Comparison of ENCODE assay signal across 8 cellular contexts in the genomic region with DNA sequence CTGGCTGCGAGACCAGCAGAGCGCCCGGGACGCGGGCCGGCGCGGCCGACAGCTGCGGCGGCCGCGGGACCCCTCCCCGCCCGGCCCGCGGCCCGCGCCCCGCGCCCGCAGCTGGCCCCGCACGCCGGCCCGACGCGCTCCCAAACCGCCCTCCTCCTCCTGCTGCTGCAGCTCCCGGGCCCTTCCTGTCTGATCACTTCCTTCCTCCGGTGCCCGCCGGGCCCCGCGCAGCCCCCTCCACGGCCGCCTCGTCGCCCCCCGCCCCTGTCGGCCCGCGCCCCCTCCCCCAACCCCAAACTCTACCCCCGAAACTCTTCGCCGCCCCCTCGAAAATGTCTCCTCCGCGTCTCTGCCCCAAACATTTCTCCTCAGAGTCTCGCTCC. TPM values are rescaled to one million over a fixed set of nuclear protein-coding genes. Genes with fewer than 3 reads are reported as not detected.
DNase-seq lines count a peak whose midpoint lies in the region; ATAC-seq and TF ChIP-seq lines count a peak whose summit lies in the region.

No MANE protein-coding gene starts in this region.

- H3K4me1 ChIP-seq in RWPE2 (ENCODE audit: insufficient read depth, poor library complexity, severe bottlenecking) = peaks cover 44% of the 10 kb centered on the region
- H3K4me1 ChIP-seq in mammary epithelial cell (ENCODE audit: insufficient read depth, low read length) = peaks cover 46% of the 10 kb centered on the region
- H3K4me1 ChIP-seq in left lung = peaks cover 6 to 57% of the 10 kb centered on the region in 2 donors

- peak overlapping the region; percentile 30 for H2AFZ ChIP-seq in mammary epithelial cell (ENCODE audit: low read depth, low read length)

- H3K4me3 ChIP-seq in RWPE2 (ENCODE audit: severe bottlenecking) (peak overlapping the region; percentile 85), mammary epithelial cell (replicated peaks in 1 of 3; ENCODE audit: insufficient read depth in 1 of 3, low read depth in 2 of 3, low read length in 3 of 3) (peak overlapping the region; percentile 66 to 99 (median 85)), left lung (peak overlapping the region; percentile 84 to 91)

- no peak overlapping the region for H3K4me2 ChIP-seq in mammary epithelial cell (ENCODE audit: insufficient read depth, low read depth, low read length)

- ATAC-seq in RWPE2 (ENCODE audit: low read depth) (peak; percentile 32; the same call in 1 of the 3 replicates), left lung (peak; percentile 42)
- no peak for ATAC-seq in stimulated activated naive CD8-positive, alpha-beta T cell treated with anti-CD3 and anti-CD28 coated beads, Interleukin-15, Interleukin-2, amounts not matched to agents 100 U/mL and 50 U/mL, for 24 hours

- H4K20me1 ChIP-seq in mammary epithelial cell (ENCODE audit: insufficient read depth, low read length) = no peaks in the 10 kb centered on the region

- DNase-seq in activated T-cell treated with anti-CD3 and anti-CD28 coated beads for 48 hours (ENCODE audit: low read depth) (peak; percentile 18), RWPE2 (ENCODE audit: low spot score) (no peak), mammary epithelial cell (no peak), left lung (peak; percentile 52 to 89), SK-N-DZ (ENCODE audit: low spot score) (no peak), NCI-H446 (lab: John Stamatoyannopoulos, UW) (no peak)
- no peak for DNase-seq in activated T-cell treated with anti-CD3 and anti-CD28 coated beads, Interleukin-2, amount 50 U/mL, for 1 hour
- DNase-seq in stimulated activated naive CD8-positive, alpha-beta T cell treated with anti-CD3 and anti-CD28 coated beads, Interleukin-15, Interleukin-2, amounts not matched to agents 100 U/mL and 50 U/mL, for 24 hours = peak; percentile 35

- H3K9me3 ChIP-seq in RWPE2 (ENCODE audit: severe bottlenecking) (no peaks in the 10 kb centered on the region), mammary epithelial cell (replicated peaks; ENCODE audit: insufficient read depth, low read length) (no peaks in the 10 kb centered on the region), left lung (no peaks in the 10 kb centered on the region)

- dilution Hi-C loops in mammary epithelial cell (cut with HindIII; ENCODE audit: low sequenced_read_pairs) = loop anchor here (10.0 kb wide), 1 partner anchor 53 kb away; no protein-coding TSS in a partner anchor

- TF ChIP-seq CTCF in RWPE2 (IDR thresholded peaks at IDR 0.05; ENCODE audit: poor library complexity, severe bottlenecking) (no peak), mammary epithelial cell (conservative IDR thresholded peaks at IDR 0.05 in 1 of 2, IDR thresholded peaks at IDR 0.05 in 1 of 2; ENCODE audit: extremely low read depth in 1 of 2, insufficient read depth in 1 of 2, low read depth in 1 of 2, low read length in 2 of 2) (no peak), left lung (IDR thresholded peaks at IDR 0.05) (no peak)

- no peaks in the 10 kb centered on the region for H3K36me3 ChIP-seq in RWPE2 (ENCODE audit: low read depth)
- H3K36me3 ChIP-seq in mammary epithelial cell (ENCODE audit: insufficient read depth, low read length) = no peaks in the 10 kb centered on the region
- no peaks in the 10 kb centered on the region for H3K36me3 ChIP-seq in left lung

- H3K27ac ChIP-seq in RWPE2 (ENCODE audit: poor library complexity, severe bottlenecking) (peak overlapping the region; percentile 87), mammary epithelial cell (ENCODE audit: insufficient read depth, low read depth, low read length) (peak overlapping the region; percentile 94), left lung (peak overlapping the region; percentile 89 to 93)

- intact Hi-C loops in mammary epithelial cell (cut with micrococcal nuclease) = loop anchor here (1.0 to 2.0 kb wide), 4 partner anchors 21 to 237 kb away; no protein-coding TSS in a partner anchor
- intact Hi-C loops in left lung (cut with DNase I) = no loop called here

- no CpG with 5 or more reads among the region's 50 CpGs for WGBS in mammary epithelial cell (ENCODE audit: low coverage, missing lambda C conversion rate)

- H3K79me2 ChIP-seq in mammary epithelial cell (ENCODE audit: insufficient read depth, low read length) = peaks cover 56% of the 10 kb centered on the region

- BruUV-seq in mammary epithelial cell (replicated peaks; lab: Mats Ljungman, UMichigan) = no TSS peak

- in situ Hi-C loops in mammary epithelial cell (cut with MboI; ENCODE audit: low sequenced_read_pairs in 2 of 2) = no loop called here

- CTCF ChIA-PET in mammary epithelial cell (lab: Charles Lee; ENCODE audit: low non-redundant PET) = interaction anchor here (0.6 kb wide), 1 partner anchor 65 kb away, joined by 6 read pairs; no protein-coding TSS in a partner anchor

- H3K9ac ChIP-seq in mammary epithelial cell (ENCODE audit: insufficient read depth, low read length) = peak overlapping the region; percentile 99

- no peaks in the 10 kb centered on the region for H3K27me3 ChIP-seq in RWPE2 (ENCODE audit: insufficient read depth, poor library complexity, severe bottlenecking)
- no peaks in the 10 kb centered on the region for H3K27me3 ChIP-seq in mammary epithelial cell (ENCODE audit: insufficient read depth, low read length)
- H3K27me3 ChIP-seq in left lung = no peaks in the 10 kb centered on the region

RNA-seq across cellular contexts. Expression of a gene that starts 0.6 kb away (rescaled TPM):
- 10 to 100 TPM; 55.2 to 83.2 TPM for total RNA-seq in mammary epithelial cell
- 30.1 TPM for polyA plus RNA-seq in mammary epithelial cell
- polyA minus RNA-seq in mammary epithelial cell = 80.3 TPM
- 10 to 100 TPM; 29.8 to 31.4 TPM for total RNA-seq in left lung
- polyA plus RNA-seq in SK-N-DZ (2014; cell fraction: cytosol; rRNA removed) = 2.3 and 3.1 TPM in 2 replicates
- 2.0 and 4.3 TPM in 2 replicates for polyA plus RNA-seq in SK-N-DZ (2014; cell fraction: nucleus; rRNA removed)

RNA-seq across cellular contexts. Expression of a gene that starts 49.2 kb away (rescaled TPM):
- total RNA-seq in mammary epithelial cell (under 1 TPM; 0.33 to 0.47 TPM), left lung (under 1 TPM; 0.15 to 0.26 TPM)
- 0.45 TPM for polyA plus RNA-seq in mammary epithelial cell
- 1.2 TPM for polyA minus RNA-seq in mammary epithelial cell
- polyA plus RNA-seq in SK-N-DZ (2014; cell fraction: cytosol; rRNA removed) = not detected in 2 replicates
- not detected in 2 replicates for polyA plus RNA-seq in SK-N-DZ (2014; cell fraction: nucleus; rRNA removed)

Comparison
In these comparisons a context has a peak if more than half of its experiments do, and no peak if none do; other contexts are left out.
1. DNase-seq: peak in activated T-cell treated with anti-CD3 and anti-CD28 coated beads for 48 hours (single experiment), left lung (2 of 2) and stimulated activated naive CD8-positive, alpha-beta T cell treated with anti-CD3 and anti-CD28 coated beads, Interleukin-15, Interleukin-2, amounts not matched to agents 100 U/mL and 50 U/mL, for 24 hours (single experiment); none in activated T-cell treated with anti-CD3 and anti-CD28 coated beads, Interleukin-2, amount 50 U/mL, for 1 hour (single experiment), RWPE2 (single experiment), mammary epithelial cell (single experiment), SK-N-DZ (single experiment) and NCI-H446 (0 of 2).
2. Peak in every context shown above with its lines, with median percentiles within 50 percentile points of each other: H3K27ac ChIP-seq and H3K4me3 ChIP-seq.